1 cellular context compared by ENCODE assay signal in genomic region chr20:59010995-59011873, GRCh38.
A peak's percentile ranks its signal among the peaks of the same experiment; 100 is the strongest.
TF ChIP-seq lines count a peak whose summit lies in the region.

No MANE protein-coding gene starts in this region.

TF ChIP-seq in HepG2, 621 proteins besides CTCF, POLR2A, EP300 and RAD21 (continued from another document and continues in another):
- TF ChIP-seq GATAD2A (CRISPR knock-in tag; IDR thresholded peaks at IDR 0.05) (0 out of 2 replicates have a peak, but pooled peaks have one; percentile 24), ATF7 (IDR thresholded peaks at IDR 0.05) (no peak), ATF7 (CRISPR knock-in tag; IDR thresholded peaks at IDR 0.05) (no peak), PCBP2 (optimal IDR thresholded peaks at IDR 0.05; ENCODE audit: low read depth, low read length, poor library complexity, severe bottlenecking) (no peak), FOXC1 (CRISPR knock-in tag; IDR thresholded peaks at IDR 0.05; ENCODE audit: borderline replicate concordance) (no peak), ZNF644 (CRISPR knock-in tag; IDR thresholded peaks at IDR 0.05; ENCODE audit: low read depth) (peak; percentile 48; the same call in 1 of the 2 replicates), ZNF589 (CRISPR knock-in tag; conservative IDR thresholded peaks at IDR 0.05) (no peak), ZFP82 (CRISPR knock-in tag; IDR thresholded peaks at IDR 0.05; ENCODE audit: borderline replicate concordance) (no peak), EHMT2 (IDR thresholded peaks at IDR 0.05; ENCODE audit: borderline replicate concordance, low read depth, low read length) (no peak; the same call in 1 of the 2 replicates), ZNF777 (CRISPR knock-in tag; IDR thresholded peaks at IDR 0.05) (no peak), FOSL2 (CRISPR knock-in tag; IDR thresholded peaks at IDR 0.05) (no peak), ZNF7 (CRISPR knock-in tag; IDR thresholded peaks at IDR 0.05) (no peak), CBFB (CRISPR knock-in tag; IDR thresholded peaks at IDR 0.05) (no peak), RXRA (CRISPR knock-in tag; IDR thresholded peaks at IDR 0.05) (no peak), CHD4 (IDR thresholded peaks at IDR 0.05; ENCODE audit: borderline replicate concordance, low read length) (no peak), MAFF (IDR thresholded peaks at IDR 0.05; ENCODE audit: low read depth, low read length) (no peak), SETDB1 (CRISPR knock-in tag; IDR thresholded peaks at IDR 0.05; ENCODE audit: borderline replicate concordance) (no peak), STAT5B (CRISPR knock-in tag; IDR thresholded peaks at IDR 0.05) (no peak), FOXM1 (CRISPR knock-in tag; IDR thresholded peaks at IDR 0.05) (no peak), TERF1 (CRISPR knock-in tag; IDR thresholded peaks at IDR 0.05) (no peak), KAT8 (CRISPR knock-in tag; IDR thresholded peaks at IDR 0.05) (0 out of 2 replicates have a peak, but pooled peaks have one; percentile 14), ZNF260 (CRISPR knock-in tag; IDR thresholded peaks at IDR 0.05; ENCODE audit: borderline replicate concordance, low read depth) (no peak), MEIS1 (CRISPR knock-in tag; IDR thresholded peaks at IDR 0.05; ENCODE audit: borderline replicate concordance) (no peak), ZFP41 (CRISPR knock-in tag; IDR thresholded peaks at IDR 0.05; ENCODE audit: borderline replicate concordance) (no peak), MXI1 (IDR thresholded peaks at IDR 0.05; ENCODE audit: borderline replicate concordance, low read depth, low read length) (no peak), NFATC3 (CRISPR knock-in tag; IDR thresholded peaks at IDR 0.05) (no peak), CBX1 (IDR thresholded peaks at IDR 0.05; ENCODE audit: low read depth) (peak; percentile 17), ZSCAN30 (CRISPR knock-in tag; IDR thresholded peaks at IDR 0.05) (no peak), ZNF484 (CRISPR knock-in tag; IDR thresholded peaks at IDR 0.05; ENCODE audit: borderline replicate concordance, low read depth) (no peak), SMARCE1 (IDR thresholded peaks at IDR 0.05; ENCODE audit: borderline replicate concordance) (no peak), ZNF530 (CRISPR knock-in tag; IDR thresholded peaks at IDR 0.05; ENCODE audit: low read depth) (no peak), NFE2L2 (IDR thresholded peaks at IDR 0.05; ENCODE audit: low read length) (no peak), RCOR2 (CRISPR knock-in tag; IDR thresholded peaks at IDR 0.05) (peak; percentile 69; the same call in 1 of the 2 replicates), TBL1XR1 (IDR thresholded peaks at IDR 0.05; ENCODE audit: borderline replicate concordance, low read length, partially characterized antibody) (no peak), THAP7 (CRISPR knock-in tag; IDR thresholded peaks at IDR 0.05) (no peak), ZNF276 (CRISPR knock-in tag; IDR thresholded peaks at IDR 0.05; ENCODE audit: low read depth) (peak; percentile 29; the same call in 1 of the 2 replicates), ZNF772 (CRISPR knock-in tag; IDR thresholded peaks at IDR 0.05) (no peak), ZNF17 (CRISPR knock-in tag; IDR thresholded peaks at IDR 0.05) (no peak), ISX (CRISPR knock-in tag; conservative IDR thresholded peaks at IDR 0.05) (no peak), CHD2 (IDR thresholded peaks at IDR 0.05; ENCODE audit: low read depth, low read length) (no peak), HNF4G (IDR thresholded peaks at IDR 0.05; ENCODE audit: borderline replicate concordance, low read depth, low read length) (no peak), HNF4G (CRISPR knock-in tag; IDR thresholded peaks at IDR 0.05; ENCODE audit: borderline replicate concordance, low read depth) (no peak), HNF4A (CRISPR knock-in tag; IDR thresholded peaks at IDR 0.05) (no peak), ZNF709 (CRISPR knock-in tag; IDR thresholded peaks at IDR 0.05) (no peak), ZNF24 (IDR thresholded peaks at IDR 0.05) (no peak), ZNF746 (CRISPR knock-in tag; IDR thresholded peaks at IDR 0.05) (no peak), SUZ12 (IDR thresholded peaks at IDR 0.05; ENCODE audit: low read depth, low read length) (no peak), E2F5 (CRISPR knock-in tag; conservative IDR thresholded peaks at IDR 0.05) (no peak), ZBTB7B (CRISPR knock-in tag; IDR thresholded peaks at IDR 0.05) (peak; percentile 57; the same call in 1 of the 2 replicates), TSC22D2 (CRISPR knock-in tag; IDR thresholded peaks at IDR 0.05; ENCODE audit: borderline replicate concordance) (no peak; the same call in 1 of the 2 replicates)
- TF ChIP-seq, protein P1, sequence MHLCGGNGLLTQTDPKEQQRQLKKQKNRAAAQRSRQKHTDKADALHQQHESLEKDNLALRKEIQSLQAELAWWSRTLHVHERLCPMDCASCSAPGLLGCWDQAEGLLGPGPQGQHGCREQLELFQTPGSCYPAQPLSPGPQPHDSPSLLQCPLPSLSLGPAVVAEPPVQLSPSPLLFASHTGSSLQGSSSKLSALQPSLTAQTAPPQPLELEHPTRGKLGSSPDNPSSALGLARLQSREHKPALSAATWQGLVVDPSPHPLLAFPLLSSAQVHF (CRISPR knock-in tag; IDR thresholded peaks at IDR 0.05): no peak
- TF ChIP-seq, protein P2, sequence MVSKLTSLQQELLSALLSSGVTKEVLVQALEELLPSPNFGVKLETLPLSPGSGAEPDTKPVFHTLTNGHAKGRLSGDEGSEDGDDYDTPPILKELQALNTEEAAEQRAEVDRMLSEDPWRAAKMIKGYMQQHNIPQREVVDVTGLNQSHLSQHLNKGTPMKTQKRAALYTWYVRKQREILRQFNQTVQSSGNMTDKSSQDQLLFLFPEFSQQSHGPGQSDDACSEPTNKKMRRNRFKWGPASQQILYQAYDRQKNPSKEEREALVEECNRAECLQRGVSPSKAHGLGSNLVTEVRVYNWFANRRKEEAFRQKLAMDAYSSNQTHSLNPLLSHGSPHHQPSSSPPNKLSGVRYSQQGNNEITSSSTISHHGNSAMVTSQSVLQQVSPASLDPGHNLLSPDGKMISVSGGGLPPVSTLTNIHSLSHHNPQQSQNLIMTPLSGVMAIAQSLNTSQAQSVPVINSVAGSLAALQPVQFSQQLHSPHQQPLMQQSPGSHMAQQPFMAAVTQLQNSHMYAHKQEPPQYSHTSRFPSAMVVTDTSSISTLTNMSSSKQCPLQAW (CRISPR knock-in tag; IDR thresholded peaks at IDR 0.05): peak; percentile 60; the same call in 1 of the 2 replicates
- TF ChIP-seq, protein P3, sequence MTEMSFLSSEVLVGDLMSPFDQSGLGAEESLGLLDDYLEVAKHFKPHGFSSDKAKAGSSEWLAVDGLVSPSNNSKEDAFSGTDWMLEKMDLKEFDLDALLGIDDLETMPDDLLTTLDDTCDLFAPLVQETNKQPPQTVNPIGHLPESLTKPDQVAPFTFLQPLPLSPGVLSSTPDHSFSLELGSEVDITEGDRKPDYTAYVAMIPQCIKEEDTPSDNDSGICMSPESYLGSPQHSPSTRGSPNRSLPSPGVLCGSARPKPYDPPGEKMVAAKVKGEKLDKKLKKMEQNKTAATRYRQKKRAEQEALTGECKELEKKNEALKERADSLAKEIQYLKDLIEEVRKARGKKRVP (CRISPR knock-in tag; IDR thresholded peaks at IDR 0.05): no peak
- TF ChIP-seq, protein P4, sequence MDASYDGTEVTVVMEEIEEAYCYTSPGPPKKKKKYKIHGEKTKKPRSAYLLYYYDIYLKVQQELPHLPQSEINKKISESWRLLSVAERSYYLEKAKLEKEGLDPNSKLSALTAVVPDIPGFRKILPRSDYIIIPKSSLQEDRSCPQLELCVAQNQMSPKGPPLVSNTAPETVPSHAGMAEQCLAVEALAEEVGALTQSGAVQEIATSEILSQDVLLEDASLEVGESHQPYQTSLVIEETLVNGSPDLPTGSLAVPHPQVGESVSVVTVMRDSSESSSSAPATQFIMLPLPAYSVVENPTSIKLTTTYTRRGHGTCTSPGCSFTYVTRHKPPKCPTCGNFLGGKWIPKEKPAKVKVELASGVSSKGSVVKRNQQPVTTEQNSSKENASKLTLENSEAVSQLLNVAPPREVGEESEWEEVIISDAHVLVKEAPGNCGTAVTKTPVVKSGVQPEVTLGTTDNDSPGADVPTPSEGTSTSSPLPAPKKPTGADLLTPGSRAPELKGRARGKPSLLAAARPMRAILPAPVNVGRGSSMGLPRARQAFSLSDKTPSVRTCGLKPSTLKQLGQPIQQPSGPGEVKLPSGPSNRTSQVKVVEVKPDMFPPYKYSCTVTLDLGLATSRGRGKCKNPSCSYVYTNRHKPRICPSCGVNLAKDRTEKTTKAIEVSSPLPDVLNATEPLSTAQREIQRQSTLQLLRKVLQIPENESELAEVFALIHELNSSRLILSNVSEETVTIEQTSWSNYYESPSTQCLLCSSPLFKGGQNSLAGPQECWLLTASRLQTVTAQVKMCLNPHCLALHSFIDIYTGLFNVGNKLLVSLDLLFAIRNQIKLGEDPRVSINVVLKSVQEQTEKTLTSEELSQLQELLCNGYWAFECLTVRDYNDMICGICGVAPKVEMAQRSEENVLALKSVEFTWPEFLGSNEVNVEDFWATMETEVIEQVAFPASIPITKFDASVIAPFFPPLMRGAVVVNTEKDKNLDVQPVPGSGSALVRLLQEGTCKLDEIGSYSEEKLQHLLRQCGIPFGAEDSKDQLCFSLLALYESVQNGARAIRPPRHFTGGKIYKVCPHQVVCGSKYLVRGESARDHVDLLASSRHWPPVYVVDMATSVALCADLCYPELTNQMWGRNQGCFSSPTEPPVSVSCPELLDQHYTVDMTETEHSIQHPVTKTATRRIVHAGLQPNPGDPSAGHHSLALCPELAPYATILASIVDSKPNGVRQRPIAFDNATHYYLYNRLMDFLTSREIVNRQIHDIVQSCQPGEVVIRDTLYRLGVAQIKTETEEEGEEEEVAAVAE (CRISPR knock-in tag; IDR thresholded peaks at IDR 0.05; ENCODE audit: borderline replicate concordance): no peak
- TF ChIP-seq, protein P5, sequence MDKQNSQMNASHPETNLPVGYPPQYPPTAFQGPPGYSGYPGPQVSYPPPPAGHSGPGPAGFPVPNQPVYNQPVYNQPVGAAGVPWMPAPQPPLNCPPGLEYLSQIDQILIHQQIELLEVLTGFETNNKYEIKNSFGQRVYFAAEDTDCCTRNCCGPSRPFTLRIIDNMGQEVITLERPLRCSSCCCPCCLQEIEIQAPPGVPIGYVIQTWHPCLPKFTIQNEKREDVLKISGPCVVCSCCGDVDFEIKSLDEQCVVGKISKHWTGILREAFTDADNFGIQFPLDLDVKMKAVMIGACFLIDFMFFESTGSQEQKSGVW (CRISPR knock-in tag; IDR thresholded peaks at IDR 0.05; ENCODE audit: borderline replicate concordance): no peak
- TF ChIP-seq, protein P6, sequence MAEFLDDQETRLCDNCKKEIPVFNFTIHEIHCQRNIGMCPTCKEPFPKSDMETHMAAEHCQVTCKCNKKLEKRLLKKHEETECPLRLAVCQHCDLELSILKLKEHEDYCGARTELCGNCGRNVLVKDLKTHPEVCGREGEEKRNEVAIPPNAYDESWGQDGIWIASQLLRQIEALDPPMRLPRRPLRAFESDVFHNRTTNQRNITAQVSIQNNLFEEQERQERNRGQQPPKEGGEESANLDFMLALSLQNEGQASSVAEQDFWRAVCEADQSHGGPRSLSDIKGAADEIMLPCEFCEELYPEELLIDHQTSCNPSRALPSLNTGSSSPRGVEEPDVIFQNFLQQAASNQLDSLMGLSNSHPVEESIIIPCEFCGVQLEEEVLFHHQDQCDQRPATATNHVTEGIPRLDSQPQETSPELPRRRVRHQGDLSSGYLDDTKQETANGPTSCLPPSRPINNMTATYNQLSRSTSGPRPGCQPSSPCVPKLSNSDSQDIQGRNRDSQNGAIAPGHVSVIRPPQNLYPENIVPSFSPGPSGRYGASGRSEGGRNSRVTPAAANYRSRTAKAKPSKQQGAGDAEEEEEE (CRISPR knock-in tag; IDR thresholded peaks at IDR 0.05; ENCODE audit: borderline replicate concordance): no peak
